ENCODE assay signal across 8 cellular contexts in genomic region chr12:54379401-54380201, GRCh38. TPM values are rescaled to one million over a fixed set of nuclear protein-coding genes. Genes with fewer than 3 reads are reported as not detected.
A peak's percentile ranks its signal among the peaks of the same experiment; 100 is the strongest.
DNase-seq lines count a peak whose midpoint lies in the region; ATAC-seq and TF ChIP-seq lines count a peak whose summit lies in the region.

No MANE protein-coding gene starts in this region.

- H3K4me3 ChIP-seq in neural cell (ENCODE audit: low read length), result peak overlapping the region; percentile 63

- no peaks in the 10 kb centered on the region for H3K27me3 ChIP-seq in neural cell (ENCODE audit: insufficient read depth, low read depth, low read length)

- no peaks in the 10 kb centered on the region for H3K9me3 ChIP-seq in neural cell (ENCODE audit: low read length)

- peak overlapping the region; percentile 55 for H3K9ac ChIP-seq in neural cell (ENCODE audit: low read length)

- no peaks in the 10 kb centered on the region for H3K36me3 ChIP-seq in neural cell (ENCODE audit: insufficient read depth, low read length)

- no peak overlapping the region for H2AFZ ChIP-seq in neural cell (ENCODE audit: low read depth, low read length)

- peak; percentile 75 for ATAC-seq in GM21381 (IDR thresholded peaks at IDR 0.05; ENCODE audit: unreplicated experiment)

- H3K27ac ChIP-seq in neural cell (ENCODE audit: low read length), result no peak overlapping the region

- H3F3A ChIP-seq in neural cell (ENCODE audit: insufficient read depth, low read length, poor library complexity, severe bottlenecking), result no peaks in the 10 kb centered on the region

- no peaks in the 10 kb centered on the region for H4K20me1 ChIP-seq in neural cell (ENCODE audit: insufficient read depth)

- peak; percentile 88 for TF ChIP-seq RAD21 in neural cell (conservative IDR thresholded peaks at IDR 0.05)

- in situ Hi-C loops in KBM-7 (cut with MboI; ENCODE audit: low pct_unique_long_range_greater_than_20kb, low sequenced_read_pairs), result no loop called here

- H3K79me2 ChIP-seq in neural cell (replicated peaks; ENCODE audit: insufficient read depth, low read length), result no peaks in the 10 kb centered on the region

- peak; percentile 100 for TF ChIP-seq CTCF in neural cell (IDR thresholded peaks at IDR 0.05; ENCODE audit: poor library complexity, severe bottlenecking)

- peak; percentile 91 for DNase-seq in CD1c-positive myeloid dendritic cell (ENCODE audit: extremely low spot score)
- peak; percentile 88 for DNase-seq in KBM-7
- peak; percentile 91 for DNase-seq in RKO (ENCODE audit: low spot score)
- DNase-seq in activated effector memory CD4-positive, alpha-beta T cell treated with Interleukin-2 at 50 U/mL for 16 hours, result peak; percentile 76
- peak; percentile 76 for DNase-seq in fibroblast of the conjunctiva (ENCODE audit: low read depth)
- DNase-seq in stimulated activated naive CD4-positive, alpha-beta T cell treated with Interleukin-2 at 50 U/mL for 16 hours (lab: John Stamatoyannopoulos, UW), result peak; percentile 86

- no peak for TF ChIP-seq EP300 in neural cell (conservative IDR thresholded peaks at IDR 0.05; ENCODE audit: poor library complexity, severe bottlenecking)

- H3K9me2 ChIP-seq in neural cell (ENCODE audit: insufficient read depth, low read length), result no peaks in the 10 kb centered on the region

- H3K4me2 ChIP-seq in neural cell (ENCODE audit: low read length), result peak overlapping the region; percentile 25

TF ChIP-seq in neural cell, 6 proteins besides CTCF, POLR2A, EP300 and RAD21:
- peak; percentile 27 for TF ChIP-seq MXI1 (conservative IDR thresholded peaks at IDR 0.05; ENCODE audit: poor library complexity, severe bottlenecking)
- TF ChIP-seq SMC3 (conservative IDR thresholded peaks at IDR 0.05; ENCODE audit: poor library complexity), result peak; percentile 92
- no peak for TF ChIP-seq POLR2AphosphoS5 (IDR thresholded peaks at IDR 0.05)

RNA-seq across cellular contexts. Expression of gene ZNF385A, which starts 4.9 kb away (rescaled TPM):
- 0.46 TPM in 1 of 2 replicates, not detected in the other for polyA plus RNA-seq in neural cell
- 1.5 TPM in 1 of 2 replicates, not detected in the other for polyA minus RNA-seq in neural cell

RNA-seq across cellular contexts. Expression of gene GPR84, which starts 15.3 kb away (rescaled TPM):
- not detected in 2 replicates for polyA plus RNA-seq in neural cell
- not detected in 2 replicates for polyA minus RNA-seq in neural cell

RNA-seq across cellular contexts. Expression of gene ITGA5, which starts 39.5 kb away (rescaled TPM):
- polyA plus RNA-seq in neural cell, result not detected in 2 replicates
- not detected in 2 replicates for polyA minus RNA-seq in neural cell

RNA-seq across cellular contexts. Expression of gene COPZ1, which starts 54.7 kb away (rescaled TPM):
- polyA plus RNA-seq in neural cell, result 159 and 192 TPM in 2 replicates
- polyA minus RNA-seq in neural cell, result 90.3 and 97.5 TPM in 2 replicates
